Comparison of ENCODE assay signal across 8 cellular contexts in the genomic region with DNA sequence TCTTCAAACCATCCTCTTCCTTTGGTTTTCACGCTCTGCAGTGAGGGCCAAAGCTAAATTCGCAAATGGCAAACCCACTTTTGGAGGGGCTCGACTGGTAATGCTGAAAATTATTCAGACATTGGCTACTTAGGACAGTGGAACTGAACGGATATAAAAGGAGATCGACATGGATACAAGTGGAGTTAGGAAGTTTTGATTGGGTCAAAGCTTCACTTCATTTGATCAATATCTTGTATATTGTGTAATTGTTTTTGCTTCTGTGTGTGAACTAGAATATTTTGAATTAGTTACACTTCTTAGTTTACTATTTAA. TPM values are rescaled to one million over a fixed set of nuclear protein-coding genes. Genes with fewer than 3 reads are reported as not detected.
DNase-seq lines count a peak whose midpoint lies in the region; ATAC-seq and TF ChIP-seq lines count a peak whose summit lies in the region.

No MANE protein-coding gene starts in this region.

- H3K9me3 Mint-ChIP-seq in T-helper 1 cell treated with Interleukin-12 subunit alpha and Interleukin-12 subunit beta and Interleukin-4 antibody, amounts not matched to agents 30 μg/mL and 1 μg/mL, for 36 hours: no peaks in the 10 kb centered on the region
- H3K9me3 Mint-ChIP-seq in activated T-helper 17 cell treated with anti-CD3 and anti-CD28 coated beads, Interleukin-2, amount 50 U/mL, for 72 hours: no peaks in the 10 kb centered on the region

- no peak for TF ChIP-seq CTCF in stomach (IDR thresholded peaks at IDR 0.05)

- peaks cover 15% of the 10 kb centered on the region; the same call in 1 of the 2 replicates for H3K27me3 ChIP-seq in iPS-20b (ENCODE audit: insufficient read depth, low read length)
- no peaks in the 10 kb centered on the region for H3K27me3 ChIP-seq in stomach

- peak overlapping the region; percentile 70 for H3K27ac Mint-ChIP-seq in T-helper 1 cell treated with Interleukin-12 subunit alpha and Interleukin-12 subunit beta and Interleukin-4 antibody, amounts not matched to agents 30 μg/mL and 1 μg/mL, for 36 hours
- peak overlapping the region; percentile 74 for H3K27ac Mint-ChIP-seq in activated T-helper 17 cell treated with anti-CD3 and anti-CD28 coated beads, Interleukin-2, amount 50 U/mL, for 72 hours

- DNase-seq in T-helper 1 cell (no peak), stomach (no peak)
- DNase-seq in activated CD4-positive, CD25-positive, alpha-beta regulatory T cell treated with anti-CD3 and anti-CD28 coated beads, Interleukin-2, amount 50 U/mL, for 72 hours: no peak

- H3K36me3 ChIP-seq in iPS-20b (ENCODE audit: insufficient read depth, low read depth, low read length) (peaks cover under 1% of the 10 kb centered on the region; the same call in 1 of the 2 replicates), stomach (peaks cover 0 to 39% (median 31%) of the 10 kb centered on the region in 4 donors)

- peak overlapping the region; percentile 58; the same call in 1 of the 2 replicates for H3K9ac ChIP-seq in iPS-20b (ENCODE audit: low read depth, low read length)

- no peaks in the 10 kb centered on the region for H3K27me3 Mint-ChIP-seq in T-helper 1 cell treated with Interleukin-12 subunit alpha and Interleukin-12 subunit beta and Interleukin-4 antibody, amounts not matched to agents 30 μg/mL and 1 μg/mL, for 36 hours (ENCODE audit: low read depth)
- H3K27me3 Mint-ChIP-seq in activated T-helper 17 cell treated with anti-CD3 and anti-CD28 coated beads, Interleukin-2, amount 50 U/mL, for 72 hours: no peaks in the 10 kb centered on the region

- H3K27ac ChIP-seq in iPS-20b (ENCODE audit: low read length): no peak overlapping the region
- peak overlapping the region; percentile 93 to 100 (median 97) for H3K27ac ChIP-seq in stomach

- no peak for TF ChIP-seq POLR2A in stomach (IDR thresholded peaks at IDR 0.05)

- no peak for ATAC-seq in activated T-helper 17 cell treated with anti-CD3 and anti-CD28 coated beads, Interleukin-2, amount 50 U/mL, for 72 hours (replicated peaks)
- ATAC-seq in GM21528 (IDR thresholded peaks at IDR 0.05; ENCODE audit: low FRiP score, unreplicated experiment): no peak
- ATAC-seq in GM19328 (IDR thresholded peaks at IDR 0.05; ENCODE audit: unreplicated experiment): no peak

- WGBS in stomach, 5 donors: 4 to 9% (median 7%) methylated on average over 5 of the region's 5 CpGs

- peaks cover 27% of the 10 kb centered on the region for H3K4me1 Mint-ChIP-seq in T-helper 1 cell treated with Interleukin-12 subunit alpha and Interleukin-12 subunit beta and Interleukin-4 antibody, amounts not matched to agents 30 μg/mL and 1 μg/mL, for 36 hours (ENCODE audit: low read depth)
- H3K4me1 Mint-ChIP-seq in activated T-helper 17 cell treated with anti-CD3 and anti-CD28 coated beads, Interleukin-2, amount 50 U/mL, for 72 hours: peaks cover 26% of the 10 kb centered on the region

- 0 out of 2 replicates have a peak, but pooled peaks cover 5% of the 10 kb centered on the region for H3K4me1 ChIP-seq in iPS-20b (ENCODE audit: insufficient read depth, low read length)
- H3K4me1 ChIP-seq in stomach: peaks cover 12 to 44% (median 33%) of the 10 kb centered on the region in 4 donors

- no peak for TF ChIP-seq EP300 in stomach (IDR thresholded peaks at IDR 0.05)

- H3K9me3 ChIP-seq in iPS-20b (ENCODE audit: insufficient read depth, low read depth, low read length): no peaks in the 10 kb centered on the region
- no peaks in the 10 kb centered on the region for H3K9me3 ChIP-seq in stomach

- H3K36me3 Mint-ChIP-seq in T-helper 1 cell treated with Interleukin-12 subunit alpha and Interleukin-12 subunit beta and Interleukin-4 antibody, amounts not matched to agents 30 μg/mL and 1 μg/mL, for 36 hours (ENCODE audit: low read depth): peaks cover 14% of the 10 kb centered on the region
- peaks cover 33% of the 10 kb centered on the region for H3K36me3 Mint-ChIP-seq in activated T-helper 17 cell treated with anti-CD3 and anti-CD28 coated beads, Interleukin-2, amount 50 U/mL, for 72 hours (ENCODE audit: low read depth)

- peak overlapping the region; percentile 72 for H3K4me3 ChIP-seq in iPS-20b (ENCODE audit: low read length)
- peak overlapping the region; percentile 79 to 97 (median 89) for H3K4me3 ChIP-seq in stomach

- H3K4me3 Mint-ChIP-seq in T-helper 1 cell treated with Interleukin-12 subunit alpha and Interleukin-12 subunit beta and Interleukin-4 antibody, amounts not matched to agents 30 μg/mL and 1 μg/mL, for 36 hours: peak overlapping the region; percentile 81
- peak overlapping the region; percentile 84 for H3K4me3 Mint-ChIP-seq in activated T-helper 17 cell treated with anti-CD3 and anti-CD28 coated beads, Interleukin-2, amount 50 U/mL, for 72 hours

- intact Hi-C loops in stomach (cut with DNase I; ENCODE audit: low total_unique reads): no loop called here

RNA-seq across cellular contexts. Expression of gene FAM8A1, which starts 1.2 kb away (rescaled TPM):
- 1 to 10 TPM; 3.2 to 6.1 TPM for total RNA-seq in activated T-helper 17 cell treated with anti-CD3 and anti-CD28 coated beads, Interleukin-2, amount 50 U/mL, for 72 hours
- 10 to 100 TPM; 17.0 to 42.4 (median 29.2) TPM for total RNA-seq in stomach
- 1 to 10 TPM; 5.2 to 7.4 (median 5.7) TPM for polyA plus RNA-seq in stomach
